Comparison of ENCODE assay signal across 24 cellular contexts in genomic region chrX:135194684-135195083, GRCh38. TPM values are rescaled to one million over a fixed set of nuclear protein-coding genes. Genes with fewer than 3 reads are reported as not detected.
"Had no signal": no experiment of that assay in that cellular context is flagged by ENCODE, and none has a peak within 500 bp of the region (broad histone marks: within the 10 kb centered on the region; RNA-seq: fewer than 3 reads in every experiment).

No MANE protein-coding gene starts in this region.

- ATAC-seq: activated CD4-positive, CD25-positive, alpha-beta regulatory T cell treated with anti-CD3 and anti-CD28 coated beads, Interleukin-2, amount 50 U/mL, for 24 hours; left cardiac atrium; lower lobe of right lung; stimulated activated naive CD8-positive, alpha-beta T cell treated with anti-CD3 and anti-CD28 coated beads, Interleukin-15, Interleukin-2, amounts not matched to agents 100 U/mL and 50 U/mL, for 24 hours had no signal

- H3K27ac Mint-ChIP-seq: dendritic cell treated with granulocyte-macrophage colony-stimulating factor and Interleukin-4, amounts not matched to agents 40 ng/mL and 50 ng/mL, for 4 days; mesothelial cell of epicardium; nephron progenitor cell; progenitor cell of endocrine pancreas had no signal

- H3K4me3 Mint-ChIP-seq: dendritic cell treated with granulocyte-macrophage colony-stimulating factor and Interleukin-4, amounts not matched to agents 40 ng/mL and 50 ng/mL, for 4 days; mesothelial cell of epicardium; nephron progenitor cell had no signal

- H3K36me3 ChIP-seq: brain microvascular endothelial cell, lower lobe of right lung, right atrium auricular region, transverse colon, vagina had no signal

- H3K27me3 ChIP-seq: brain microvascular endothelial cell, right atrium auricular region, transverse colon, vagina had no signal

- H3K4me3 ChIP-seq: lower lobe of right lung, right atrium auricular region, skin epidermis, transverse colon, vagina had no signal

- H3K36me3 Mint-ChIP-seq: mesothelial cell of epicardium had no signal

- H3K9me3 Mint-ChIP-seq: dendritic cell treated with granulocyte-macrophage colony-stimulating factor and Interleukin-4, amounts not matched to agents 40 ng/mL and 50 ng/mL, for 4 days had no signal

- H3K27me3 Mint-ChIP-seq: progenitor cell of endocrine pancreas had no signal

- DNase-seq: activated naive CD4-positive, alpha-beta T cell treated with Interleukin-2 at 50 U/mL for 16 hours; activated T-cell treated with anti-CD3 and anti-CD28 coated beads for 4 hours; anterior cingulate cortex; brain microvascular endothelial cell; cerebellar nuclear complex; effector memory CD4-positive, alpha-beta T cell; foreskin melanocyte; left cardiac atrium; lower lobe of right lung; nephron progenitor cell; stimulated activated CD4-positive, alpha-beta T cell treated with anti-CD3 and anti-CD28 coated beads, Interleukin-15, amount 100 ng/mL, for 24 hours; stimulated activated CD4-positive, alpha-beta T cell treated with anti-CD3 and anti-CD28 coated beads, Interleukin-4, amount 100 ng/mL, for 4 hours; stimulated activated CD8-positive, alpha-beta memory T cell treated with anti-CD3 and anti-CD28 coated beads, Interleukin-4, amount 100 ng/mL, for 48 hours; stimulated activated naive CD8-positive, alpha-beta T cell treated with anti-CD3 and anti-CD28 coated beads, Interleukin-15, Interleukin-2, amounts not matched to agents 100 U/mL and 50 U/mL, for 24 hours; transverse colon had no signal

- H3K4me1 Mint-ChIP-seq: mesothelial cell of epicardium, nephron progenitor cell had no signal

RNA-seq across cellular contexts. Expression of gene CT55, which starts 23.5 kb away (rescaled TPM):
- total RNA-seq: fibroblast of lung, left cardiac atrium, lower lobe of right lung, omental fat pad, progenitor cell of endocrine pancreas, right atrium auricular region, transverse colon, vagina had no signal
- polyA plus RNA-seq: fibroblast of lung had no signal

RNA-seq across cellular contexts. Expression of gene ETDA, which starts 57.2 kb away (rescaled TPM):
- total RNA-seq: fibroblast of lung, left cardiac atrium, lower lobe of right lung, mesothelial cell of epicardium, omental fat pad, progenitor cell of endocrine pancreas, right atrium auricular region, transverse colon, vagina had no signal
- polyA plus RNA-seq: fibroblast of lung had no signal
